ENCODE assay signal across 18 cellular contexts in the genomic region with DNA sequence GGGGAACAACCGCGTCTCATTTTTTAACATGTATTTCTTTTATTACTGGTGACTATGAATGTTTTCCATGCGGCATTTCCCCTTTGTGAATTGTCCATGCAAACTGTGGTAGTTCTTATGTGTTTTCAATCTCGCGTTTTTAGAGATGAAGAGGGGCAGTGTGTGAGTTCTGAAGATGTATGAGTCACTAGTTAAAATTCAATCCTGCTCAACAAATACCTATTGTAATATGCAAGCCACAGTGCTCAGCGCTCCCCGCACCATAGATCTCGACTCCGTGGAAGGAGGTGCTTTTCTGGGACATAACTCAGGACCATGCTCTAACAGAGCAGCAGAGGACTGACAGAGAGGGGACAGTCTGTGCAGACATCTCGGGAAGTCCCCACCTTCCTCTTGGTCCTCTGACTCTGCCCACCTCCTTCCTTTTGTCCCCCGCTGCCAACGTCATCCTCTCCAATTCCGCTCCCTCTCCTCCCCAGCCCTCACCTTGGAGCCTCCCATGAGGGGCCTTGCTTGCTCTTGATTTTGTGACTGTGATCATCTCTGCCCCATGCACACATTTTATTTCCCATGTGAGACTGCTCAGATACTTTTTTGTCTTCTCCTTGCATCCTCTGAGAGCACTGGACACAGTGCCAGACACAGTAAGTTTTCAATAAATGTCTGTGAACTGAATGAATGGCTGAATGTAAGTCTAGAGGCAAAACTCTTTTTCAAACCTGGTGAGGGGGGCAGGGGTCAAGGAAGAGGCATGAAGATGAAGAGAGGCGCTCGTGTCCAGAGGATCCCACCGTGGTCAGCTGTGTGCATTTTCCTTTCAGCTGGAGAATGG. TPM values are rescaled to one million over a fixed set of nuclear protein-coding genes. Genes with fewer than 3 reads are reported as not detected.
DNase-seq lines count a peak whose midpoint lies in the region; FAIRE-seq and TF ChIP-seq lines count a peak whose summit lies in the region.
"Had no signal": no experiment of that assay in that cellular context is flagged by ENCODE, and none has a peak within 500 bp of the region (broad histone marks: within the 10 kb centered on the region; RNA-seq: fewer than 3 reads in every experiment).

No MANE protein-coding gene starts in this region.

- CTCF ChIA-PET in Calu3 (lab: Charles Lee), result no interaction called here

- H3K4me3 ChIP-seq in astrocyte (ENCODE audit: insufficient read depth, low read depth, low read length) (no peak overlapping the region), BE2C (ENCODE audit: low read depth, low read length) (no peak overlapping the region)
- H3K4me3 ChIP-seq: MG63, smooth muscle cell had no signal

- H3K36me3 Mint-ChIP-seq in Calu3 (ENCODE audit: insufficient read depth, unreplicated experiment) (peaks cover 14% of the 10 kb centered on the region), astrocyte (ENCODE audit: low read depth, unreplicated experiment) (no peaks in the 10 kb centered on the region)
- H3K36me3 Mint-ChIP-seq: brain had no signal

- H3K4me1 ChIP-seq in astrocyte (ENCODE audit: insufficient read depth, low read length) (no peaks in the 10 kb centered on the region), BE2C (no peaks in the 10 kb centered on the region)

- H3K27ac ChIP-seq in astrocyte (ENCODE audit: low read depth, low read length), result no peak overlapping the region

- H3K9me3 Mint-ChIP-seq in Calu3 (ENCODE audit: low read depth, unreplicated experiment) (no peaks in the 10 kb centered on the region), astrocyte (ENCODE audit: unreplicated experiment) (no peaks in the 10 kb centered on the region)

- intact Hi-C loops in Calu3 (cut with micrococcal nuclease; ENCODE audit: unreplicated experiment), result loop anchor here (2.0 kb wide), 1 partner anchor 21 kb away; no protein-coding TSS in a partner anchor

- peak; percentile 51 for DNase-seq in Calu3
- DNase-seq in astrocyte (ENCODE audit: low read depth), result peak; percentile 63
- peak; percentile 90 for DNase-seq in kidney glomerular epithelial cell (lab: John Stamatoyannopoulos, UW)
- peak; percentile 82 for DNase-seq in putamen (ENCODE audit: low spot score)
- DNase-seq in stimulated activated CD4-positive, alpha-beta T cell treated with anti-CD3 and anti-CD28 coated beads, Interleukin-15, amount 100 ng/mL, for 24 hours, result no peak
- DNase-seq in activated CD4-positive, alpha-beta T cell treated with anti-CD3 and anti-CD28 coated beads, Interleukin-2, amount 50 U/mL, for 4 hours, result no peak
- DNase-seq in activated CD4-positive, alpha-beta T cell treated with anti-CD3 and anti-CD28 coated beads for 4 hours, result no peak
- DNase-seq in BE2C, result no peak
- DNase-seq: activated gamma-delta T cell treated with Interleukin-2 at 50 U/mL for 16 hours; effector CD4-positive, alpha-beta T cell; mammary epithelial cell; MG63; NCI-H187 treated with DMSO at 0.1 percent for 48 hours; NCI-H446 treated with DMSO at 0.1 percent for 48 hours had no signal

- no peaks in the 10 kb centered on the region for H3K36me3 ChIP-seq in astrocyte (ENCODE audit: insufficient read depth, low read length)
- no peaks in the 10 kb centered on the region for H3K36me3 ChIP-seq in BE2C
- H3K36me3 ChIP-seq: MG63 had no signal

- no TSS peak for BruUV-seq in Calu3 (replicated peaks; lab: Mats Ljungman, UMichigan)

- TF ChIP-seq CTCF in Calu3 (IDR thresholded peaks at IDR 0.05; ENCODE audit: unreplicated experiment), result no peak
- TF ChIP-seq CTCF in astrocyte (IDR thresholded peaks at IDR 0.05; ENCODE audit: insufficient read depth, low read depth, low read length), result no peak
- TF ChIP-seq CTCF in BE2C (IDR thresholded peaks at IDR 0.05; ENCODE audit: low read depth, low read length), result no peak

- H3K27me3 ChIP-seq in astrocyte (ENCODE audit: insufficient read depth, low read length), result no peaks in the 10 kb centered on the region
- H3K27me3 ChIP-seq in BE2C, result peaks cover 18% of the 10 kb centered on the region
- H3K27me3 ChIP-seq: MG63 had no signal

- H3K27me3 Mint-ChIP-seq in Calu3 (ENCODE audit: unreplicated experiment), result no peaks in the 10 kb centered on the region
- H3K27me3 Mint-ChIP-seq in astrocyte (ENCODE audit: low read depth, unreplicated experiment), result peaks cover 6% of the 10 kb centered on the region

- H3K9me3 ChIP-seq in astrocyte (ENCODE audit: insufficient read depth, low read depth, low read length), result no peaks in the 10 kb centered on the region
- H3K9me3 ChIP-seq in BE2C, result no peaks in the 10 kb centered on the region
- H3K9me3 ChIP-seq: MG63 had no signal

- H2AFZ ChIP-seq in astrocyte (ENCODE audit: low read depth, low read length), result peak overlapping the region; percentile 53

- H4K20me1 ChIP-seq in astrocyte (ENCODE audit: insufficient read depth, low read length), result no peaks in the 10 kb centered on the region

- H3K4me3 Mint-ChIP-seq in Calu3 (ENCODE audit: low read depth, unreplicated experiment) (peak overlapping the region; percentile 33), astrocyte (ENCODE audit: unreplicated experiment) (no peak overlapping the region)

- H3K9ac ChIP-seq in astrocyte (ENCODE audit: low read length), result no peak overlapping the region

- no peak for FAIRE-seq in astrocyte (lab: Jason Lieb, UNC)
- FAIRE-seq: GM19239, HTR-8/SVneo had no signal

- peaks cover 15% of the 10 kb centered on the region for H3K4me1 Mint-ChIP-seq in Calu3 (ENCODE audit: low read depth, unreplicated experiment)
- peaks cover 17% of the 10 kb centered on the region for H3K4me1 Mint-ChIP-seq in astrocyte (ENCODE audit: low read depth, unreplicated experiment)

- H3K27ac Mint-ChIP-seq in Calu3 (ENCODE audit: unreplicated experiment) (peak overlapping the region; percentile 88), astrocyte (ENCODE audit: unreplicated experiment) (no peak overlapping the region)

- H3K4me2 ChIP-seq in astrocyte (ENCODE audit: low read length), result peak overlapping the region; percentile 61
- H3K4me2 ChIP-seq: smooth muscle cell had no signal

- no peaks in the 10 kb centered on the region for H3K79me2 ChIP-seq in astrocyte (ENCODE audit: insufficient read depth, low read length)

RNA-seq across cellular contexts. Expression of a gene that starts 42.7 kb away (rescaled TPM):
- total RNA-seq in Calu3 (2022) (29.4 and 31.0 TPM in 2 replicates), astrocyte (30.9 and 31.7 TPM in 2 replicates)
- polyA plus RNA-seq in BE2C (2012; ENCODE audit: insufficient read depth, insufficient read length, low read depth), result 10.2 TPM

Comparison
In these comparisons a context has a peak if more than half of its experiments do, and no peak if none do; other contexts are left out.
1. DNase-seq: peak in Calu3 (single experiment), astrocyte (single experiment), kidney glomerular epithelial cell (single experiment) and putamen (single experiment); none in stimulated activated CD4-positive, alpha-beta T cell treated with anti-CD3 and anti-CD28 coated beads, Interleukin-15, amount 100 ng/mL, for 24 hours (single experiment), activated CD4-positive, alpha-beta T cell treated with anti-CD3 and anti-CD28 coated beads, Interleukin-2, amount 50 U/mL, for 4 hours (0 of 2), activated CD4-positive, alpha-beta T cell treated with anti-CD3 and anti-CD28 coated beads for 4 hours (0 of 2) and BE2C (single experiment).